ENCODE assay signal across 15 cellular contexts in genomic region chr7:37728747-37729146, GRCh38. TPM values are rescaled to one million over a fixed set of nuclear protein-coding genes. Genes with fewer than 3 reads are reported as not detected.
A peak's percentile ranks its signal among the peaks of the same experiment; 100 is the strongest.
DNase-seq lines count a peak whose midpoint lies in the region; ATAC-seq and TF ChIP-seq lines count a peak whose summit lies in the region.
"Had no signal": no experiment of that assay in that cellular context is flagged by ENCODE, and none has a peak within 500 bp of the region (broad histone marks: within the 10 kb centered on the region; RNA-seq: fewer than 3 reads in every experiment).

No MANE protein-coding gene starts in this region.

- 12 to 33% (median 22%) methylated on average over 1 of the region's 1 CpG for WGBS in psoas muscle, 3 donors

- no peak overlapping the region for H3K4me3 ChIP-seq in subcutaneous abdominal adipose tissue (ENCODE audit: low read depth in 1 of 5, low read length in 5 of 5)
- H3K4me3 ChIP-seq in psoas muscle, result no peak overlapping the region
- H3K4me3 ChIP-seq: SK-N-MC had no signal

- CTCF ChIA-PET in HEK293T (lab: Yijun Ruan, JAX), result no interaction called here

- H3K27me3 Mint-ChIP-seq in dendritic cell treated with granulocyte-macrophage colony-stimulating factor and Interleukin-4, amounts not matched to agents 40 ng/mL and 50 ng/mL, for 4 days, result no peaks in the 10 kb centered on the region

- DNase-seq in NOMO-1 (lab: John Stamatoyannopoulos, UW; ENCODE audit: unreplicated experiment in 2 of 2) (peak; percentile 30 to 70), NOMO-1 treated with dmso at 0.1 percent for 144 hours (lab: John Stamatoyannopoulos, UW; ENCODE audit: unreplicated experiment) (no peak), psoas muscle (no peak), HEK293T (ENCODE audit: extremely low spot score) (no peak), germinal center (ENCODE audit: low spot score) (no peak)
- DNase-seq: 8988T; activated naive CD4-positive, alpha-beta T cell treated with Interleukin-2 at 50 U/mL for 16 hours; hippocampal formation; KBM-7; NCI-H226; stimulated activated naive CD4-positive, alpha-beta T cell treated with Interleukin-2 at 50 U/mL for 16 hours had no signal

- intact Hi-C loops in dendritic cell treated with granulocyte-macrophage colony-stimulating factor and Interleukin-4, amounts not matched to agents 40 ng/mL and 50 ng/mL, for 4 days (cut with micrococcal nuclease), result no loop called here
- intact Hi-C loops in psoas muscle (cut with DNase I), result no loop called here

- peaks cover 67% of the 10 kb centered on the region for H3K4me1 Mint-ChIP-seq in dendritic cell treated with granulocyte-macrophage colony-stimulating factor and Interleukin-4, amounts not matched to agents 40 ng/mL and 50 ng/mL, for 4 days (ENCODE audit: low read depth)

- H3K27ac ChIP-seq in subcutaneous abdominal adipose tissue (ENCODE audit: low read depth, low read length) (peak overlapping the region; percentile 42), psoas muscle (no peak overlapping the region)
- H3K27ac ChIP-seq: SK-N-MC had no signal

- no peak overlapping the region for H3K9ac ChIP-seq in subcutaneous abdominal adipose tissue (ENCODE audit: low read length in 5 of 5)

- TF ChIP-seq CTCF in psoas muscle (IDR thresholded peaks at IDR 0.05), result no peak

- no peaks in the 10 kb centered on the region for H3K9me3 Mint-ChIP-seq in dendritic cell treated with granulocyte-macrophage colony-stimulating factor and Interleukin-4, amounts not matched to agents 40 ng/mL and 50 ng/mL, for 4 days

- no peaks in the 10 kb centered on the region for H3K9me3 ChIP-seq in subcutaneous abdominal adipose tissue (ENCODE audit: control insufficient read depth in 5 of 5, low read length in 5 of 5)
- no peaks in the 10 kb centered on the region for H3K9me3 ChIP-seq in psoas muscle

- H3K4me1 ChIP-seq in subcutaneous abdominal adipose tissue (ENCODE audit: control insufficient read depth in 5 of 5, insufficient read depth in 5 of 5, low read length in 5 of 5) (peaks cover 9 to 22% (median 19%) of the 10 kb centered on the region in 5 donors), psoas muscle (no peaks in the 10 kb centered on the region)

- POLR2A ChIA-PET in HEK293T (lab: Yijun Ruan, JAX), result no interaction called here

- H3K27ac Mint-ChIP-seq in dendritic cell treated with granulocyte-macrophage colony-stimulating factor and Interleukin-4, amounts not matched to agents 40 ng/mL and 50 ng/mL, for 4 days, result peak overlapping the region; percentile 57

- ATAC-seq in HG03354 (IDR thresholded peaks at IDR 0.05; ENCODE audit: poor library complexity, severe bottlenecking, unreplicated experiment) (peak; percentile 32), psoas muscle (no peak)

- H3K36me3 ChIP-seq in subcutaneous abdominal adipose tissue (ENCODE audit: control insufficient read depth in 5 of 5, insufficient read depth in 5 of 5, low read length in 5 of 5) (no peaks in the 10 kb centered on the region), psoas muscle (ENCODE audit: insufficient read depth in 1 of 2, low read depth in 1 of 2) (no peaks in the 10 kb centered on the region)

- peaks cover 92% of the 10 kb centered on the region for H3K36me3 Mint-ChIP-seq in dendritic cell treated with granulocyte-macrophage colony-stimulating factor and Interleukin-4, amounts not matched to agents 40 ng/mL and 50 ng/mL, for 4 days (ENCODE audit: low read depth)

- no peak overlapping the region for H3K4me3 Mint-ChIP-seq in dendritic cell treated with granulocyte-macrophage colony-stimulating factor and Interleukin-4, amounts not matched to agents 40 ng/mL and 50 ng/mL, for 4 days

- H3K27me3 ChIP-seq in subcutaneous abdominal adipose tissue (ENCODE audit: control insufficient read depth in 5 of 5, insufficient read depth in 4 of 5, low read length in 5 of 5), result no peaks in the 10 kb centered on the region
- H3K27me3 ChIP-seq in psoas muscle (ENCODE audit: insufficient read depth in 3 of 3, low read length in 2 of 3), result no peaks in the 10 kb centered on the region

TF ChIP-seq in HEK293T, 16 proteins besides CTCF, POLR2A, EP300 and RAD21:
- TF ChIP-seq ELF4 (IDR thresholded peaks at IDR 0.05) (no peak), SP1 (IDR thresholded peaks at IDR 0.05) (no peak), FOXA1 (IDR thresholded peaks at IDR 0.05) (no peak), CTBP1 (IDR thresholded peaks at IDR 0.05; ENCODE audit: borderline replicate concordance) (no peak), FOXM1 (IDR thresholded peaks at IDR 0.05; ENCODE audit: borderline replicate concordance) (no peak), LEF1 (IDR thresholded peaks at IDR 0.05; ENCODE audit: borderline replicate concordance) (no peak), NFRKB (IDR thresholded peaks at IDR 0.05) (no peak), BHLHE40 (IDR thresholded peaks at IDR 0.05; ENCODE audit: borderline replicate concordance) (no peak), TARDBP (IDR thresholded peaks at IDR 0.05) (no peak), ZNF384 (IDR thresholded peaks at IDR 0.05) (no peak), FOXK2 (IDR thresholded peaks at IDR 0.05) (no peak), ARNT (IDR thresholded peaks at IDR 0.05) (no peak), SUZ12 (IDR thresholded peaks at IDR 0.05) (no peak), L3MBTL2 (conservative IDR thresholded peaks at IDR 0.05) (no peak)

RNA-seq across cellular contexts. Expression of gene GPR141, which starts 45.2 kb away (rescaled TPM):
- total RNA-seq in psoas muscle, result not detected
- not detected for polyA plus RNA-seq in psoas muscle

Comparison
In these comparisons a context has a peak if more than half of its experiments do, and no peak if none do; other contexts are left out.
1. DNase-seq: peak in NOMO-1 (2 of 2); none in NOMO-1 treated with dmso at 0.1 percent for 144 hours (single experiment), psoas muscle (0 of 2), HEK293T (single experiment) and germinal center (single experiment).